Comparison of ENCODE assay signal across 11 cellular contexts in genomic region chrX:132740316-132741123, GRCh38.
A peak's percentile ranks its signal among the peaks of the same experiment; 100 is the strongest.
DNase-seq lines count a peak whose midpoint lies in the region; ATAC-seq, FAIRE-seq and TF ChIP-seq lines count a peak whose summit lies in the region.
"Had no signal": no experiment of that assay in that cellular context is flagged by ENCODE, and none has a peak within 500 bp of the region (broad histone marks: within the 10 kb centered on the region; RNA-seq: fewer than 3 reads in every experiment).

No MANE protein-coding gene starts in this region.

- peaks cover 73% of the 10 kb centered on the region for H3K27me3 Mint-ChIP-seq in WTC11 (ENCODE audit: low read depth)
- H3K27me3 Mint-ChIP-seq: activated CD4-positive, alpha-beta T cell treated with anti-CD3 and anti-CD28 coated beads for 36 hours had no signal

- DNase-seq in AG09319 (ENCODE audit: extremely low read depth, low read depth) (no peak), GM18507 (ENCODE audit: extremely low spot score, insufficient read length, low read depth) (no peak), WTC11 (ENCODE audit: low spot score) (no peak), kidney glomerular epithelial cell (lab: John Stamatoyannopoulos, UW) (peak; percentile 2), substantia nigra (lab: John Stamatoyannopoulos, UW) (no peak), NCI-H446 (lab: John Stamatoyannopoulos, UW) (no peak), iPS-NIHi11 (ENCODE audit: low spot score) (no peak)
- DNase-seq: activated CD4-positive, alpha-beta T cell treated with anti-CD3 and anti-CD28 coated beads for 36 hours; NCI-H510A treated with DMSO at 0.1 percent for 48 hours had no signal

- FAIRE-seq in GM18507 (lab: Jason Lieb, UNC): peak; percentile 49

- no peak overlapping the region for H3K27ac Mint-ChIP-seq in WTC11
- H3K27ac Mint-ChIP-seq: activated CD4-positive, alpha-beta T cell treated with anti-CD3 and anti-CD28 coated beads for 36 hours; dendritic cell treated with granulocyte-macrophage colony-stimulating factor and Interleukin-4, amounts not matched to agents 40 ng/mL and 50 ng/mL, for 4 days had no signal

- H3K36me3 Mint-ChIP-seq in WTC11: no peaks in the 10 kb centered on the region

- ATAC-seq in WTC11: peak; percentile 19; the same call in 1 of the 2 replicates
- no peak for ATAC-seq in HG03097 (IDR thresholded peaks at IDR 0.05; ENCODE audit: low FRiP score, unreplicated experiment)
- ATAC-seq: activated CD4-positive, alpha-beta T cell treated with anti-CD3 and anti-CD28 coated beads for 36 hours had no signal

- TF ChIP-seq CTCF in AG09319 (IDR thresholded peaks at IDR 0.05; ENCODE audit: low read depth, low read length) (peak; percentile 55), WTC11 (IDR thresholded peaks at IDR 0.05) (peak; percentile 65)

- H3K9me3 Mint-ChIP-seq in WTC11: no peaks in the 10 kb centered on the region
- H3K9me3 Mint-ChIP-seq: dendritic cell treated with granulocyte-macrophage colony-stimulating factor and Interleukin-4, amounts not matched to agents 40 ng/mL and 50 ng/mL, for 4 days had no signal

- POLR2A ChIA-PET in WTC11 (lab: Charles Lee): interaction anchor here (0.5 kb wide), 1 partner anchor 156 kb away, joined by 7 read pairs; no protein-coding TSS in a partner anchor

- no peak overlapping the region for H3K4me3 Mint-ChIP-seq in WTC11
- H3K4me3 Mint-ChIP-seq: activated CD4-positive, alpha-beta T cell treated with anti-CD3 and anti-CD28 coated beads for 36 hours; dendritic cell treated with granulocyte-macrophage colony-stimulating factor and Interleukin-4, amounts not matched to agents 40 ng/mL and 50 ng/mL, for 4 days had no signal

- H3K27ac ChIP-seq in substantia nigra (ENCODE audit: low read depth, low read length, poor library complexity, severe bottlenecking): no peak overlapping the region

- CTCF ChIA-PET in WTC11 (lab: Charles Lee): interaction anchor here (0.5 to 1.7 kb wide), 25 partner anchors 8 to 678 kb away, joined by 3 to 14 read pairs (median 3); partner anchors contain the start of gene HS6ST2

- H3K4me1 Mint-ChIP-seq in WTC11: peaks cover 30% of the 10 kb centered on the region

TF ChIP-seq in WTC11, 78 proteins besides CTCF, POLR2A, EP300 and RAD21:
- TF ChIP-seq ZNF138 (CRISPR knock-in tag; conservative IDR thresholded peaks at IDR 0.05): no peak
- TF ChIP-seq STAT6 (CRISPR knock-in tag; conservative IDR thresholded peaks at IDR 0.05; ENCODE audit: low read depth): no peak
- no peak for TF ChIP-seq ZNF423 (CRISPR knock-in tag; IDR thresholded peaks at IDR 0.05)
- TF ChIP-seq ZNF425 (CRISPR knock-in tag; conservative IDR thresholded peaks at IDR 0.05): no peak
- TF ChIP-seq, protein P1, sequence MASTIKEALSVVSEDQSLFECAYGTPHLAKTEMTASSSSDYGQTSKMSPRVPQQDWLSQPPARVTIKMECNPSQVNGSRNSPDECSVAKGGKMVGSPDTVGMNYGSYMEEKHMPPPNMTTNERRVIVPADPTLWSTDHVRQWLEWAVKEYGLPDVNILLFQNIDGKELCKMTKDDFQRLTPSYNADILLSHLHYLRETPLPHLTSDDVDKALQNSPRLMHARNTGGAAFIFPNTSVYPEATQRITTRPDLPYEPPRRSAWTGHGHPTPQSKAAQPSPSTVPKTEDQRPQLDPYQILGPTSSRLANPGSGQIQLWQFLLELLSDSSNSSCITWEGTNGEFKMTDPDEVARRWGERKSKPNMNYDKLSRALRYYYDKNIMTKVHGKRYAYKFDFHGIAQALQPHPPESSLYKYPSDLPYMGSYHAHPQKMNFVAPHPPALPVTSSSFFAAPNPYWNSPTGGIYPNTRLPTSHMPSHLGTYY (CRISPR knock-in tag; IDR thresholded peaks at IDR 0.05): no peak
